Comparison of ENCODE assay signal across 12 cellular contexts in the genomic region with DNA sequence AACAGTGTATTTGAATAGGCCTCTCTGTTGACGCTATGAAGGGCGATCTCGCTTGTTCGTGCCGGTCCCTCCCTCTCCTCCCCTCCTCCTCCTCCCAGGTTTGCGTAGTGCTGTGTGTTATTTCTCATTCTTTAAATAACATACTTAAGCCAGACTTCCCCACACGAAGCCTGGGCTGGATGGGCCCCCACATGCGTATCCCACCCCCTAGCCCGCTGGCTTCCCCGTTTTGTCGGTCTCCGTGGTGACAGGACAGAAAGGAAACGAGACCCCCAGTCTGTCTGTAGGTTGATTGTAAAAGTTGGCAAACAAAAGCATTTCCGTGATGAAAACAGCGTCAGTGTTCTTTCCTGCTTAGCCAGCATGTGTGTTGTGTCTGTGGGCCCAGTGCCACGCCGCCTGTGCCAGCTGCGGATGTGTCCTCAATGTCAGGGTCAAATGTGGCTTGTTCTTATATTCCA. TPM values are rescaled to one million over a fixed set of nuclear protein-coding genes. Genes with fewer than 3 reads are reported as not detected.
DNase-seq lines count a peak whose midpoint lies in the region; TF ChIP-seq lines count a peak whose summit lies in the region.
"Had no signal": no experiment of that assay in that cellular context is flagged by ENCODE, and none has a peak within 500 bp of the region (broad histone marks: within the 10 kb centered on the region; RNA-seq: fewer than 3 reads in every experiment).

No MANE protein-coding gene starts in this region.

- H3K9ac ChIP-seq in BLaER1 (peak overlapping the region; percentile 51; the same call in 1 of the 2 replicates), neural progenitor cell (no peak overlapping the region)

- no peaks in the 10 kb centered on the region for H3F3A ChIP-seq in neural progenitor cell (ENCODE audit: low read depth)

- H4K20me1 ChIP-seq in BLaER1 (no peaks in the 10 kb centered on the region), neural progenitor cell (ENCODE audit: low read depth) (no peaks in the 10 kb centered on the region)

- H3K9me3 Mint-ChIP-seq in neural progenitor cell (no peaks in the 10 kb centered on the region), chondrocyte (ENCODE audit: low read depth) (no peaks in the 10 kb centered on the region)
- H3K9me3 Mint-ChIP-seq: mesothelial cell of epicardium had no signal

- peaks cover 91% of the 10 kb centered on the region for H3K36me3 ChIP-seq in BLaER1
- no peaks in the 10 kb centered on the region for H3K36me3 ChIP-seq in neural progenitor cell

- H3K27ac ChIP-seq in BLaER1 (peak overlapping the region; percentile 58), neural progenitor cell (no peak overlapping the region)
- H3K27ac ChIP-seq: cardiac muscle cell had no signal

- H3K9me3 ChIP-seq in BLaER1 (no peaks in the 10 kb centered on the region), neural progenitor cell (ENCODE audit: low read depth) (no peaks in the 10 kb centered on the region)

- H3K27me3 ChIP-seq in BLaER1 (no peaks in the 10 kb centered on the region), neural progenitor cell (no peaks in the 10 kb centered on the region)
- H3K27me3 ChIP-seq: cardiac muscle cell had no signal

- peak; percentile 84 for DNase-seq in NCI-H748 (lab: John Stamatoyannopoulos, UW; ENCODE audit: unreplicated experiment)
- DNase-seq in fibroblast of pulmonary artery (ENCODE audit: low read depth), result peak; percentile 77
- no peak for DNase-seq in neural progenitor cell (ENCODE audit: low spot score)
- DNase-seq in chondrocyte (ENCODE audit: low spot score), result no peak
- no peak for DNase-seq in inferior parietal cortex (ENCODE audit: extremely low spot score)
- DNase-seq in HPDE6-E6E7 (ENCODE audit: extremely low spot score), result no peak
- no peak for DNase-seq in HT-29 (ENCODE audit: low spot score)
- DNase-seq: NCI-H1048, T1000 had no signal

- H3K27ac Mint-ChIP-seq in neural progenitor cell (peak overlapping the region; percentile 63), chondrocyte (ENCODE audit: unreplicated experiment) (no peak overlapping the region)
- H3K27ac Mint-ChIP-seq: mesothelial cell of epicardium had no signal

- no peak overlapping the region for H2AFZ ChIP-seq in neural progenitor cell (replicated peaks)

- peak overlapping the region; percentile 56 for H3K4me2 ChIP-seq in BLaER1
- no peak overlapping the region for H3K4me2 ChIP-seq in neural progenitor cell

- H3K79me2 ChIP-seq in neural progenitor cell (ENCODE audit: low read depth), result no peaks in the 10 kb centered on the region

- TF ChIP-seq CTCF in fibroblast of pulmonary artery (IDR thresholded peaks at IDR 0.05; ENCODE audit: low read length, missing control alignments), result no peak
- TF ChIP-seq CTCF in neural progenitor cell (IDR thresholded peaks at IDR 0.05), result no peak
- no peak for TF ChIP-seq CTCF in chondrocyte (IDR thresholded peaks at IDR 0.05)

- H3K4me3 ChIP-seq in BLaER1 (no peak overlapping the region), fibroblast of pulmonary artery (replicated peaks; ENCODE audit: low read depth, low read length) (no peak overlapping the region), neural progenitor cell (no peak overlapping the region)
- H3K4me3 ChIP-seq: cardiac muscle cell had no signal

- H3K4me1 Mint-ChIP-seq in neural progenitor cell, result peaks cover 17% of the 10 kb centered on the region
- H3K4me1 Mint-ChIP-seq in chondrocyte (ENCODE audit: low read depth), result no peaks in the 10 kb centered on the region
- H3K4me1 Mint-ChIP-seq: mesothelial cell of epicardium had no signal

- H3K4me1 ChIP-seq in BLaER1, result peaks cover 40% of the 10 kb centered on the region
- H3K4me1 ChIP-seq in neural progenitor cell, result no peaks in the 10 kb centered on the region

- H3K27me3 Mint-ChIP-seq in neural progenitor cell (ENCODE audit: insufficient read depth, low read depth) (peaks cover 2% of the 10 kb centered on the region), chondrocyte (ENCODE audit: low read depth) (no peaks in the 10 kb centered on the region)

- H3K36me3 Mint-ChIP-seq in neural progenitor cell, result peaks cover 22% of the 10 kb centered on the region
- peaks cover 42% of the 10 kb centered on the region for H3K36me3 Mint-ChIP-seq in chondrocyte (ENCODE audit: low read depth)

- H3K4me3 Mint-ChIP-seq in neural progenitor cell, result no peak overlapping the region
- H3K4me3 Mint-ChIP-seq in chondrocyte (ENCODE audit: unreplicated experiment), result no peak overlapping the region
- H3K4me3 Mint-ChIP-seq: mesothelial cell of epicardium had no signal

RNA-seq across cellular contexts. Expression of a gene that starts 27.3 kb away (rescaled TPM):
- total RNA-seq in neural progenitor cell (ENCODE audit: low replicate concordance) (62.8 and 75.1 TPM in 2 replicates), chondrocyte (64.6 to 72.6 TPM (median 68.7 TPM) in 3 replicates)
- 31.0 and 45.4 TPM in 2 replicates for total RNA-seq in HT-29 (2014; rRNA removed; shearing (Covaris generic))

RNA-seq across cellular contexts. Expression of a gene that starts 52.3 kb away (rescaled TPM):
- total RNA-seq in neural progenitor cell (ENCODE audit: low replicate concordance), result 0.50 TPM in 1 of 2 replicates, not detected in the other
- total RNA-seq in chondrocyte, result not detected in 3 replicates
- 4.7 and 6.0 TPM in 2 replicates for total RNA-seq in HT-29 (2014; rRNA removed; shearing (Covaris generic))

Comparison
In these comparisons a context has a peak if more than half of its experiments do, and no peak if none do; other contexts are left out.
1. DNase-seq: peak in NCI-H748 (single experiment) and fibroblast of pulmonary artery (single experiment); none in neural progenitor cell (single experiment), chondrocyte (single experiment), inferior parietal cortex (single experiment), HPDE6-E6E7 (single experiment) and HT-29 (single experiment).